In genomic region chr13:49545661-49546060, GRCh38 we compare ENCODE assay signal across 15 cellular contexts.
"Had no signal": no experiment of that assay in that cellular context is flagged by ENCODE, and none has a peak within 500 bp of the region (broad histone marks: within the 10 kb centered on the region; RNA-seq: fewer than 3 reads in every experiment).

No MANE protein-coding gene starts in this region.

- H3K9me3 ChIP-seq: heart left ventricle, left ventricle myocardium inferior, neutrophil, spleen, tibial nerve had no signal

- H3K27ac ChIP-seq: heart left ventricle, left ventricle myocardium inferior, neutrophil, spleen, tibial nerve had no signal

- H3K4me1 ChIP-seq: left ventricle myocardium inferior, tibial nerve had no signal

- DNase-seq: cerebellar nuclear complex; heart left ventricle; hippocampal formation; left cardiac atrium; left ventricle myocardium inferior; naive thymus-derived CD4-positive, alpha-beta T cell; spleen; stimulated activated CD4-positive, alpha-beta T cell treated with anti-CD3 and anti-CD28 coated beads, Interleukin-15, amount 100 ng/mL, for 24 hours; stimulated activated CD4-positive, alpha-beta T cell treated with anti-CD3 and anti-CD28 coated beads, Interleukin-1b, Interleukin-23, amount 100 ng/mL, for 48 hours; stimulated activated CD4-positive, alpha-beta T cell treated with anti-CD3 and anti-CD28 coated beads, Interleukin-4, amount 100 ng/mL, for 24 hours had no signal

- H3K4me3 ChIP-seq: heart left ventricle, left ventricle myocardium inferior, lung, spleen, tibial nerve had no signal

- ATAC-seq: heart left ventricle; left cardiac atrium; naive thymus-derived CD4-positive, alpha-beta T cell; sciatic nerve; stimulated activated memory B cell treated with anti-CD40 and anti-IgM and Interleukin-4, amounts not matched to agents 10 μg/mL and 1 μg/mL and 100 μg/mL, for 72 hours had no signal

- H3K27me3 ChIP-seq: heart left ventricle, neutrophil, spleen, tibial nerve had no signal
